In genomic region chr18:49628119-49628518, GRCh38 we compare ENCODE assay signal across 2 cellular contexts.
TF ChIP-seq lines count a peak whose summit lies in the region.

No MANE protein-coding gene starts in this region.

TF ChIP-seq in liver, 16 proteins besides CTCF, POLR2A, EP300 and RAD21 (continued from another document):
- no peak for TF ChIP-seq REST (IDR thresholded peaks at IDR 0.05)

TF ChIP-seq in HepG2, 621 proteins besides CTCF, POLR2A, EP300 and RAD21 (continued from another document):
- no peak for TF ChIP-seq RERE (CRISPR knock-in tag; IDR thresholded peaks at IDR 0.05; ENCODE audit: low read depth)
- no peak for TF ChIP-seq DNMT3B (CRISPR knock-in tag; conservative IDR thresholded peaks at IDR 0.05)
- TF ChIP-seq ZNF407 (CRISPR knock-in tag; IDR thresholded peaks at IDR 0.05; ENCODE audit: not compliant biosample characterization): no peak
